In genomic region chr1:9867408-9868243, GRCh38 we compare ENCODE assay signal across 8 cellular contexts. TPM values are rescaled to one million over a fixed set of nuclear protein-coding genes. Genes with fewer than 3 reads are reported as not detected.
DNase-seq lines count a peak whose midpoint lies in the region; ATAC-seq and TF ChIP-seq lines count a peak whose summit lies in the region.

No MANE protein-coding gene starts in this region.

- H3F3A ChIP-seq in SU-DHL-6 (ENCODE audit: insufficient read depth): peaks cover 34% of the 10 kb centered on the region

- no peaks in the 10 kb centered on the region for H3K9me2 ChIP-seq in SU-DHL-6 (replicated peaks; ENCODE audit: insufficient read depth, low read length)

- H3K27ac ChIP-seq in SU-DHL-6 (ENCODE audit: low read depth, low read length): peak overlapping the region; percentile 95
- H3K27ac ChIP-seq in cardiac muscle cell: peak overlapping the region; percentile 50
- H3K27ac ChIP-seq in psoas muscle: no peak overlapping the region

- ATAC-seq in GM18868 (IDR thresholded peaks at IDR 0.05; ENCODE audit: unreplicated experiment) (peak; percentile 60), psoas muscle (peak; percentile 84 to 94 (median 87)), HG02840 (IDR thresholded peaks at IDR 0.05; ENCODE audit: low FRiP score, unreplicated experiment) (no peak)
- ATAC-seq in activated naive CD4-positive, alpha-beta T cell treated with anti-CD3 and anti-CD28 coated beads, Interleukin-2, amount 50 U/mL, for 72 hours: peak; percentile 96

- DNase-seq in AG09309 (ENCODE audit: low read depth) (no peak), MG63 (peak; percentile 49), cardiac muscle cell (ENCODE audit: low read depth in 1 of 2, low spot score in 1 of 2) (peak; percentile 76 to 82), psoas muscle (peak; percentile 80 to 90)
- DNase-seq in activated naive CD4-positive, alpha-beta T cell treated with anti-CD3 and anti-CD28 coated beads, Interleukin-2, amount 50 U/mL, for 72 hours (ENCODE audit: low spot score in 2 of 2): peak; percentile 80 to 92

- H3K4me3 ChIP-seq in AG09309 (ENCODE audit: control insufficient read depth, low read depth, low read length) (no peak overlapping the region), MG63 (no peak overlapping the region), SU-DHL-6 (ENCODE audit: insufficient read depth, low read length, poor library complexity, severe bottlenecking) (no peak overlapping the region), cardiac muscle cell (no peak overlapping the region), psoas muscle (no peak overlapping the region)

- H4K20me1 ChIP-seq in SU-DHL-6 (ENCODE audit: low read depth, low read length): no peaks in the 10 kb centered on the region

- no peaks in the 10 kb centered on the region for H3K4me1 ChIP-seq in cardiac muscle cell (ENCODE audit: low read depth)
- peaks cover 18% of the 10 kb centered on the region for H3K4me1 ChIP-seq in psoas muscle

- H3K36me3 ChIP-seq in MG63: no peaks in the 10 kb centered on the region; the same call in 1 of the 2 replicates
- H3K36me3 ChIP-seq in SU-DHL-6 (ENCODE audit: low read length): no peaks in the 10 kb centered on the region
- H3K36me3 ChIP-seq in cardiac muscle cell: peaks cover 4% of the 10 kb centered on the region
- peaks cover 0 to 38% of the 10 kb centered on the region in 2 donors for H3K36me3 ChIP-seq in psoas muscle (ENCODE audit: insufficient read depth in 1 of 2, low read depth in 1 of 2)

- TF ChIP-seq CTCF in AG09309 (IDR thresholded peaks at IDR 0.05; ENCODE audit: control insufficient read depth, insufficient read depth, low read depth, low read length, missing control alignments) (peak; percentile 97), SU-DHL-6 (IDR thresholded peaks at IDR 0.05; ENCODE audit: insufficient read depth, low read length, poor library complexity, severe bottlenecking) (peak; percentile 94), cardiac muscle cell (IDR thresholded peaks at IDR 0.05; ENCODE audit: low read depth, low read length) (peak; percentile 95), psoas muscle (IDR thresholded peaks at IDR 0.05) (peak; percentile 99)

- H3K9me3 Mint-ChIP-seq in activated naive CD4-positive, alpha-beta T cell treated with anti-CD3 and anti-CD28 coated beads, Interleukin-2, amount 50 U/mL, for 72 hours: no peaks in the 10 kb centered on the region

- intact Hi-C loops in psoas muscle (cut with DNase I): loop anchor here (1.0 to 10.0 kb wide), 6 partner anchors 45 to 241 kb away; partner anchors contain the start of gene CLSTN1 (in 1 of the 2)

- no peaks in the 10 kb centered on the region for H3K27me3 ChIP-seq in MG63
- H3K27me3 ChIP-seq in SU-DHL-6 (ENCODE audit: low read length): no peaks in the 10 kb centered on the region
- H3K27me3 ChIP-seq in cardiac muscle cell: no peaks in the 10 kb centered on the region
- H3K27me3 ChIP-seq in psoas muscle (ENCODE audit: insufficient read depth in 3 of 3, low read length in 2 of 3): no peaks in the 10 kb centered on the region

- no peak overlapping the region for H3K27ac Mint-ChIP-seq in activated naive CD4-positive, alpha-beta T cell treated with anti-CD3 and anti-CD28 coated beads, Interleukin-2, amount 50 U/mL, for 72 hours

- H3K36me3 Mint-ChIP-seq in activated naive CD4-positive, alpha-beta T cell treated with anti-CD3 and anti-CD28 coated beads, Interleukin-2, amount 50 U/mL, for 72 hours: no peaks in the 10 kb centered on the region

- H2AFZ ChIP-seq in SU-DHL-6 (ENCODE audit: low read depth, low read length, severe bottlenecking): no peak overlapping the region

- no peaks in the 10 kb centered on the region for H3K79me2 ChIP-seq in SU-DHL-6 (ENCODE audit: insufficient read depth, low read length)

- WGBS in psoas muscle, 3 donors: 52 to 55% (median 53%) methylated on average over 14 to 15 of the region's 15 CpGs

- H3K9me3 ChIP-seq in MG63 (no peaks in the 10 kb centered on the region), SU-DHL-6 (ENCODE audit: insufficient read depth, low read length) (no peaks in the 10 kb centered on the region), cardiac muscle cell (ENCODE audit: low read depth) (no peaks in the 10 kb centered on the region), psoas muscle (no peaks in the 10 kb centered on the region)

- no peak overlapping the region for H3K4me2 ChIP-seq in SU-DHL-6 (ENCODE audit: low read depth, low read length, poor library complexity, severe bottlenecking)

- H3K9ac ChIP-seq in SU-DHL-6 (ENCODE audit: low read length): no peak overlapping the region

RNA-seq across cellular contexts. Expression of gene CTNNBIP1, which starts 42.4 kb away (rescaled TPM):
- 18.0 and 21.5 TPM in 2 replicates for total RNA-seq in MG63 (2014; rRNA removed; shearing (Covaris generic); ENCODE audit: low replicate concordance)
- 10 to 100 TPM; 14.5 to 14.6 TPM for total RNA-seq in activated naive CD4-positive, alpha-beta T cell treated with anti-CD3 and anti-CD28 coated beads, Interleukin-2, amount 50 U/mL, for 72 hours
- total RNA-seq in cardiac muscle cell: 122 and 124 TPM in 2 replicates
- polyA plus RNA-seq in cardiac muscle cell: 80.1 and 111 TPM in 2 replicates
- 10 to 100 TPM; 12.7 to 18.5 (median 14.8) TPM for total RNA-seq in psoas muscle
- 10 to 100 TPM in 2 of 3 donors, 1 to 10 TPM in 1; 5.9 to 11.9 (median 10.3) TPM for polyA plus RNA-seq in psoas muscle

RNA-seq across cellular contexts. Expression of gene CLSTN1, which starts 43.9 kb away (rescaled TPM):
- 31.7 and 43.6 TPM in 2 replicates for total RNA-seq in MG63 (2014; rRNA removed; shearing (Covaris generic); ENCODE audit: low replicate concordance)
- 10 to 100 TPM; 15.6 to 43.3 TPM for total RNA-seq in activated naive CD4-positive, alpha-beta T cell treated with anti-CD3 and anti-CD28 coated beads, Interleukin-2, amount 50 U/mL, for 72 hours
- 49.4 and 70.9 TPM in 2 replicates for total RNA-seq in cardiac muscle cell
- polyA plus RNA-seq in cardiac muscle cell: 81.5 and 95.1 TPM in 2 replicates
- total RNA-seq in psoas muscle: 10 to 100 TPM; 19.7 to 48.7 (median 23.8) TPM
- 10 to 100 TPM in 2 of 3 donors, 1 to 10 TPM in 1; 7.3 to 11.0 (median 10.4) TPM for polyA plus RNA-seq in psoas muscle
